In the genomic region with DNA sequence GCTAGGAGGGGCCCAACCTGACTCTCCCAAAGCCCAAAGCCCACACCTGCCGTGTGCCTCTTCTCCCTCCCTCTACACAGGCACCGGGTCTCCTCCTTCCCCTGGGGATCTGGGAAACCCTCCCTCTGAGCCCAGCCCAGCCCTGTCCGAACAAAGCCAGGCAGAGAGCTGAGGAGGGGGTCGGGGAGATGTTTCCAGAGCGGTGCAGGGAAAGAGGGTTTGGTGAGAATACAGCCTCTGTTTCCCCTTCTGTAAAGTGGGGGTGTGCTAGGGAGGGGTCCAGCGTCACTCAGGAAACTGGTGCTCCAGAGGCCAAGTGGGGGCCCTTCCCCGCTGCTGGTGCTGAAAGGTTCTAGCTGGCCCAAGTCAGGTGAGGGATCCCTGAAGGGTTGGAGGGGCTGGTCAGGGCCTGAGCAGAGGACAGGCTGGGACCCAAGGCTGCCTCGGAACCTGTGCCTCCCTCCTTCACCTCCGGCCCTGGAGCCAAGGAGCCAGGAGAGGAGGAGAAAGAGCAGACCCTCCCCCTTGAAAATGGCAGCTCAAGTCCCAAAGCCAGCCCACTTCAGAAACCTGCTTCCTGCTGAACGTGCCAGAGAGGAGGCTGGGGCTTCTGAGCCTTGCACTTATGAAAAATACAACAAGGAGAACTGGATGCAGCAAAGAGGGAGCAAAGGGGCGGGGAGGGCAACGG, we compare ENCODE assay signal across 15 cellular contexts. TPM values are rescaled to one million over a fixed set of nuclear protein-coding genes. Genes with fewer than 3 reads are reported as not detected.
DNase-seq lines count a peak whose midpoint lies in the region; FAIRE-seq and TF ChIP-seq lines count a peak whose summit lies in the region.
"Had no signal": no experiment of that assay in that cellular context is flagged by ENCODE, and none has a peak within 500 bp of the region (broad histone marks: within the 10 kb centered on the region; RNA-seq: fewer than 3 reads in every experiment).

No MANE protein-coding gene starts in this region.

- dilution Hi-C loops in keratinocyte (cut with MboI; ENCODE audit: extremely low pct_ligation_motif_present, low sequenced_read_pairs), result no loop called here

- FAIRE-seq in keratinocyte (lab: Jason Lieb, UNC), result no peak
- FAIRE-seq in GM12891 (lab: Jason Lieb, UNC), result no peak
- FAIRE-seq: A204.1 had no signal

- peak overlapping the region; percentile 6 for H3K9ac ChIP-seq in keratinocyte (ENCODE audit: control insufficient read depth, extremely low read depth, insufficient read depth, low read length)
- H3K9ac ChIP-seq in stomach smooth muscle (ENCODE audit: low read length in 2 of 2), result peak overlapping the region in 1 of 2 donors; percentile 15

- DNase-seq in NCI-H1436 (lab: John Stamatoyannopoulos, UW) (peak; percentile 35), NCI-H1436 treated with DMSO at 0.1 percent for 48 hours (lab: John Stamatoyannopoulos, UW) (no peak), NCI-H526 (lab: John Stamatoyannopoulos, UW) (peak; percentile 45 to 81), keratinocyte (ENCODE audit: low read depth, low spot score) (no peak), ureter (ENCODE audit: low spot score) (no peak), GM12891 (ENCODE audit: insufficient read length, low spot score) (no peak)
- no peak for DNase-seq in activated CD4-positive, alpha-beta T cell treated with anti-CD3 and anti-CD28 coated beads for 48 hours
- DNase-seq: activated naive CD8-positive, alpha-beta T cell treated with anti-CD3 and anti-CD28 coated beads for 36 hours; Calu3; MM.1S; nephron progenitor cell had no signal

- H3K27ac ChIP-seq in keratinocyte (ENCODE audit: control insufficient read depth, insufficient read depth, low read length), result peak overlapping the region; percentile 77
- H3K27ac ChIP-seq in stomach smooth muscle (ENCODE audit: low read length), result peak overlapping the region; percentile 60
- H3K27ac ChIP-seq: left ventricle myocardium inferior had no signal

- H3K4me2 ChIP-seq in keratinocyte (ENCODE audit: control insufficient read depth, extremely low read depth, insufficient read depth, low read depth, low read length), result peak overlapping the region; percentile 73

- TF ChIP-seq CTCF in keratinocyte (optimal IDR thresholded peaks at IDR 0.05 in 1 of 3, IDR thresholded peaks at IDR 0.05 in 1 of 3, conservative IDR thresholded peaks at IDR 0.05 in 1 of 3; ENCODE audit: extremely low read depth in 1 of 3, insufficient read depth in 2 of 3, low read length in 3 of 3), result no peak

- H3K9me1 ChIP-seq in keratinocyte (ENCODE audit: control insufficient read depth, extremely low read depth, insufficient read depth, low read length), result no peaks in the 10 kb centered on the region

- H3K36me3 ChIP-seq in keratinocyte (ENCODE audit: control insufficient read depth in 2 of 2, extremely low read depth in 1 of 2, insufficient read depth in 2 of 2, low read length in 2 of 2) (no peaks in the 10 kb centered on the region), stomach smooth muscle (ENCODE audit: control insufficient read depth in 2 of 2, insufficient read depth in 2 of 2, low read length in 2 of 2) (no peaks in the 10 kb centered on the region)
- H3K36me3 ChIP-seq: left ventricle myocardium inferior had no signal

- no peaks in the 10 kb centered on the region for H3K9me3 ChIP-seq in keratinocyte (ENCODE audit: control insufficient read depth, low read depth, low read length)
- H3K9me3 ChIP-seq in stomach smooth muscle (ENCODE audit: control insufficient read depth in 2 of 2, low read length in 2 of 2), result no peaks in the 10 kb centered on the region
- H3K9me3 ChIP-seq: left ventricle myocardium inferior, sigmoid colon had no signal

- H3K79me2 ChIP-seq in keratinocyte (ENCODE audit: control insufficient read depth, insufficient read depth, low read length), result no peaks in the 10 kb centered on the region

- H4K20me1 ChIP-seq in keratinocyte (ENCODE audit: control insufficient read depth, extremely low read depth, insufficient read depth, low read length), result peaks cover 4% of the 10 kb centered on the region

- no peak overlapping the region for H2AFZ ChIP-seq in keratinocyte (ENCODE audit: control insufficient read depth, low read length)

- H3K27me3 ChIP-seq in keratinocyte (ENCODE audit: control insufficient read depth, extremely low read depth, insufficient read depth, low read length) (peaks cover 17% of the 10 kb centered on the region), stomach smooth muscle (ENCODE audit: control insufficient read depth in 1 of 2, insufficient read depth in 2 of 2, low read length in 2 of 2) (no peaks in the 10 kb centered on the region)
- H3K27me3 ChIP-seq: sigmoid colon had no signal

- no peak for TF ChIP-seq POLR2A in GM12891 (IDR thresholded peaks at IDR 0.05; ENCODE audit: low read depth, low read length)

- H3K4me3 ChIP-seq in keratinocyte (ENCODE audit: control insufficient read depth in 2 of 3, extremely low read depth in 1 of 3, insufficient read depth in 2 of 3, low read depth in 1 of 3, low read length in 3 of 3), result no peak overlapping the region
- H3K4me3 ChIP-seq in stomach smooth muscle (ENCODE audit: low read length in 2 of 2), result peak overlapping the region in 1 of 2 donors; percentile 40
- H3K4me3 ChIP-seq: left ventricle myocardium inferior, sigmoid colon had no signal

- H3K4me1 ChIP-seq in keratinocyte (ENCODE audit: control insufficient read depth, extremely low read depth, insufficient read depth, low read length), result peaks cover 31% of the 10 kb centered on the region
- peaks cover 29% of the 10 kb centered on the region for H3K4me1 ChIP-seq in stomach smooth muscle (ENCODE audit: control insufficient read depth, insufficient read depth, low read length)

TF ChIP-seq in GM12891, 5 proteins besides CTCF, POLR2A, EP300 and RAD21:
- TF ChIP-seq POU2F2 (IDR thresholded peaks at IDR 0.05; ENCODE audit: low read depth, low read length) (no peak), TAF1 (IDR thresholded peaks at IDR 0.05; ENCODE audit: low read depth, low read length) (no peak), PAX5 (IDR thresholded peaks at IDR 0.05; ENCODE audit: insufficient read depth, low read length, severe bottlenecking) (no peak), SPI1 (IDR thresholded peaks at IDR 0.05; ENCODE audit: low read depth, low read length) (no peak), POLR2AphosphoS5 (IDR thresholded peaks at IDR 0.05; ENCODE audit: low read depth, low read length) (no peak)

RNA-seq across cellular contexts. Expression of a gene that starts 43.4 kb away (rescaled TPM):
- polyA plus RNA-seq in keratinocyte, result 2.7 to 6.7 TPM (median 4.6 TPM) in 3 replicates
- polyA plus RNA-seq in keratinocyte (2011; ENCODE audit: low read depth), result 28.4 TPM
- polyA plus RNA-seq in keratinocyte (2011; cell fraction: cytosol; rRNA removed), result 1.4 and 3.4 TPM in 2 replicates
- polyA plus RNA-seq in keratinocyte (2011; cell fraction: nucleus; rRNA removed), result 2.3 and 2.4 TPM in 2 replicates
- 6.9 and 18.7 TPM in 2 replicates for polyA plus RNA-seq in keratinocyte (2012; ENCODE audit: low replicate concordance)
- 1.5 to 1.9 TPM in 2 of 3 replicates, not detected in the other for polyA minus RNA-seq in keratinocyte
- 17.3 TPM for polyA minus RNA-seq in keratinocyte (2011; cell fraction: cytosol; rRNA and poly(A)+ RNA removed)
- polyA minus RNA-seq in keratinocyte (2011; cell fraction: nucleus; rRNA and poly(A)+ RNA removed), result 1.6 and 3.3 TPM in 2 replicates
- 27.3 TPM for total RNA-seq in ureter
- polyA plus RNA-seq in GM12891 (2012; ENCODE audit: low read depth, missing spikeins), result 3.0 TPM

Comparison
In these comparisons a context has a peak if more than half of its experiments do, and no peak if none do; other contexts are left out.
1. DNase-seq: peak in NCI-H1436 (single experiment) and NCI-H526 (2 of 2); none in NCI-H1436 treated with DMSO at 0.1 percent for 48 hours (single experiment), keratinocyte (single experiment), ureter (single experiment), activated CD4-positive, alpha-beta T cell treated with anti-CD3 and anti-CD28 coated beads for 48 hours (single experiment) and GM12891 (single experiment).